In genomic region chr20:1333462-1334369, GRCh38 we compare ENCODE assay signal across 20 cellular contexts. TPM values are rescaled to one million over a fixed set of nuclear protein-coding genes. Genes with fewer than 3 reads are reported as not detected.
DNase-seq lines count a peak whose midpoint lies in the region; ATAC-seq and TF ChIP-seq lines count a peak whose summit lies in the region.
"Had no signal": no experiment of that assay in that cellular context is flagged by ENCODE, and none has a peak within 500 bp of the region (broad histone marks: within the 10 kb centered on the region; RNA-seq: fewer than 3 reads in every experiment).

No MANE protein-coding gene starts in this region.

- no peaks in the 10 kb centered on the region for H3K9me3 Mint-ChIP-seq in naive thymus-derived CD8-positive, alpha-beta T cell
- H3K9me3 Mint-ChIP-seq: IgD-negative memory B cell, nephron progenitor cell had no signal

- no peaks in the 10 kb centered on the region for H3K27me3 ChIP-seq in heart right ventricle
- H3K27me3 ChIP-seq in dorsolateral prefrontal cortex = no peaks in the 10 kb centered on the region
- H3K27me3 ChIP-seq in vagina = no peaks in the 10 kb centered on the region
- H3K27me3 ChIP-seq: breast epithelium, heart left ventricle had no signal

- TF ChIP-seq POLR2A in vagina (IDR thresholded peaks at IDR 0.05) = no peak

- no peak for TF ChIP-seq CTCF in heart right ventricle (IDR thresholded peaks at IDR 0.05)
- TF ChIP-seq CTCF in dorsolateral prefrontal cortex (IDR thresholded peaks at IDR 0.05 in 54 of 56, conservative IDR thresholded peaks at IDR 0.05 in 2 of 56; ENCODE audit: low read depth in 1 of 56, partially characterized antibody in 56 of 56) = no peak
- no peak for TF ChIP-seq CTCF in vagina (IDR thresholded peaks at IDR 0.05)

- H3K4me1 Mint-ChIP-seq in naive thymus-derived CD8-positive, alpha-beta T cell = peaks cover 23 to 57% (median 47%) of the 10 kb centered on the region in 4 donors

- DNase-seq in heart right ventricle (no peak), left ventricle myocardium superior (no peak), dorsolateral prefrontal cortex (no peak), vagina (ENCODE audit: extremely low spot score in 2 of 2) (peak; percentile 74 to 78), NCI-H2107 (lab: John Stamatoyannopoulos, UW) (no peak), NCI-H226 (no peak)
- DNase-seq in naive thymus-derived CD8-positive, alpha-beta T cell = no peak
- DNase-seq in activated CD4-positive, CD25-positive, alpha-beta regulatory T cell treated with anti-CD3 and anti-CD28 coated beads, Interleukin-2, amount 50 U/mL, for 72 hours = no peak
- DNase-seq: ACHN; activated CD4-positive, alpha-beta T cell treated with anti-CD3 and anti-CD28 coated beads, Interleukin-2, amount 50 U/mL, for 4 hours; effector CD4-positive, alpha-beta T cell; EL; MM.1S; NCI-H187; nephron progenitor cell; stimulated activated CD4-positive, alpha-beta T cell treated with anti-CD3 and anti-CD28 coated beads, Interleukin-12 subunit alpha, Interleukin-12 subunit beta, amount 100 ng/mL, for 4 hours; SW 1271 had no signal

- H3K36me3 ChIP-seq in heart right ventricle = peaks cover 0 to 18% (median 0%) of the 10 kb centered on the region in 9 donors
- H3K36me3 ChIP-seq in vagina = no peaks in the 10 kb centered on the region
- H3K36me3 ChIP-seq: breast epithelium had no signal

- no peak overlapping the region for H3K4me3 Mint-ChIP-seq in naive thymus-derived CD8-positive, alpha-beta T cell
- H3K4me3 Mint-ChIP-seq: IgD-negative memory B cell, nephron progenitor cell had no signal

- 92 to 95% methylated on average over 11 of the region's 11 CpGs for WGBS in heart right ventricle, 2 donors

- H3K4me1 ChIP-seq in heart right ventricle (peaks cover 17 to 81% (median 66%) of the 10 kb centered on the region in 9 donors), vagina (peaks cover 44% of the 10 kb centered on the region)

- H3K27me3 Mint-ChIP-seq in naive thymus-derived CD8-positive, alpha-beta T cell = no peaks in the 10 kb centered on the region
- H3K27me3 Mint-ChIP-seq: IgD-negative memory B cell had no signal

- peaks cover 0 to 20% (median 7%) of the 10 kb centered on the region in 3 donors for H3K36me3 Mint-ChIP-seq in naive thymus-derived CD8-positive, alpha-beta T cell
- H3K36me3 Mint-ChIP-seq: IgD-negative memory B cell had no signal

- H3K4me3 ChIP-seq in heart right ventricle (no peak overlapping the region), dorsolateral prefrontal cortex (no peak overlapping the region), vagina (no peak overlapping the region)
- H3K4me3 ChIP-seq: breast epithelium, heart left ventricle had no signal

- ATAC-seq in heart right ventricle (no peak), left ventricle myocardium superior (no peak)
- ATAC-seq in naive thymus-derived CD8-positive, alpha-beta T cell = no peak
- ATAC-seq: heart left ventricle had no signal

- no peaks in the 10 kb centered on the region for H3K9me3 ChIP-seq in heart right ventricle
- no peaks in the 10 kb centered on the region for H3K9me3 ChIP-seq in vagina
- H3K9me3 ChIP-seq: breast epithelium, heart left ventricle had no signal

- peak overlapping the region in 8 of 10 donors; percentile 2 to 98 (median 46) for H3K27ac ChIP-seq in heart right ventricle
- H3K27ac ChIP-seq in dorsolateral prefrontal cortex = peak overlapping the region in 50 of 59 donors; percentile 8 to 100 (median 61)
- H3K27ac ChIP-seq in vagina = no peak overlapping the region

- intact Hi-C loops in heart right ventricle (cut with DNase I) = no loop called here
- intact Hi-C loops in left ventricle myocardium superior (cut with micrococcal nuclease) = no loop called here
- intact Hi-C loops in dorsolateral prefrontal cortex (cut with DNase I) = no loop called here
- intact Hi-C loops in vagina (cut with DNase I) = no loop called here

- POLR2A ChIA-PET in naive thymus-derived CD8-positive, alpha-beta T cell (lab: Charles Lee) = no interaction called here

- peak overlapping the region in 6 of 10 donors; percentile 18 to 83 (median 46) for H3K27ac Mint-ChIP-seq in naive thymus-derived CD8-positive, alpha-beta T cell
- H3K27ac Mint-ChIP-seq: nephron progenitor cell had no signal

RNA-seq across cellular contexts. Expression of gene SDCBP2, which starts 4.8 kb away (rescaled TPM):
- total RNA-seq in heart right ventricle (1 to 10 TPM in 9 of 10 donors, under 1 TPM in 1; 0.62 to 4.3 (median 1.8) TPM), left ventricle myocardium superior (1.5 TPM), dorsolateral prefrontal cortex (10 to 100 TPM in 118 of 120 experiments, 1 to 10 TPM in 2; 6.5 to 34.6 (median 21.2) TPM), vagina (43.5 TPM)
- 1 to 10 TPM; 2.7 to 4.2 TPM for polyA plus RNA-seq in heart right ventricle
- 1 to 10 TPM; 2.7 to 3.3 TPM for total RNA-seq in naive thymus-derived CD8-positive, alpha-beta T cell
- 1 to 10 TPM in 1 of 3 donors, under 1 TPM in 2; 0.81 to 1.5 (median 0.98) TPM for polyA plus RNA-seq in naive thymus-derived CD8-positive, alpha-beta T cell

RNA-seq across cellular contexts. Expression of gene FKBP1A, which starts 59.1 kb away (rescaled TPM):
- total RNA-seq in heart right ventricle (100 to 1,000 TPM; 112 to 276 (median 140) TPM), left ventricle myocardium superior (135 TPM), dorsolateral prefrontal cortex (100 to 1,000 TPM; 106 to 317 (median 196) TPM), vagina (212 TPM)
- 100 to 1,000 TPM; 110 to 311 TPM for polyA plus RNA-seq in heart right ventricle
- total RNA-seq in naive thymus-derived CD8-positive, alpha-beta T cell = 10 to 100 TPM; 79.0 to 79.4 TPM
- polyA plus RNA-seq in naive thymus-derived CD8-positive, alpha-beta T cell = 10 to 100 TPM; 47.2 to 50.4 (median 50.1) TPM

Comparison
In these comparisons a context has a peak if more than half of its experiments do, and no peak if none do; other contexts are left out.
1. DNase-seq: peak in vagina (2 of 2); none in heart right ventricle (0 of 2), left ventricle myocardium superior (single experiment), dorsolateral prefrontal cortex (0 of 10), naive thymus-derived CD8-positive, alpha-beta T cell (0 of 10), NCI-H2107 (single experiment), NCI-H226 (single experiment) and activated CD4-positive, CD25-positive, alpha-beta regulatory T cell treated with anti-CD3 and anti-CD28 coated beads, Interleukin-2, amount 50 U/mL, for 72 hours (single experiment).